In genomic region chr16:66084306-66084705, GRCh38 we compare ENCODE assay signal across 16 cellular contexts.
A peak's percentile ranks its signal among the peaks of the same experiment; 100 is the strongest.
DNase-seq lines count a peak whose midpoint lies in the region; ATAC-seq and TF ChIP-seq lines count a peak whose summit lies in the region.
"Had no signal": no experiment of that assay in that cellular context is flagged by ENCODE, and none has a peak within 500 bp of the region (broad histone marks: within the 10 kb centered on the region; RNA-seq: fewer than 3 reads in every experiment).

No MANE protein-coding gene starts in this region.

- H3K4me1 ChIP-seq in parathyroid adenoma: peaks cover 12% of the 10 kb centered on the region
- H3K4me1 ChIP-seq in left lung: peaks cover 0 to 5% of the 10 kb centered on the region in 2 donors

- peak overlapping the region; percentile 43 for H3K27ac ChIP-seq in parathyroid adenoma
- H3K27ac ChIP-seq in left lung: no peak overlapping the region
- H3K27ac ChIP-seq: 22Rv1; BLaER1 treated with 17β-estradiol and CSF1 and Interleukin-3, amounts not matched to agents 10 nM and 100 nM had no signal

- H3K4me3 ChIP-seq in AG10803 (ENCODE audit: low read length) (no peak overlapping the region), fibroblast of mammary gland (ENCODE audit: control insufficient read depth, low read depth, low read length) (no peak overlapping the region), parathyroid adenoma (ENCODE audit: low read depth, low read length) (no peak overlapping the region), left lung (no peak overlapping the region)
- H3K4me3 ChIP-seq: BLaER1 treated with 17β-estradiol and CSF1 and Interleukin-3, amounts not matched to agents 10 nM and 100 nM had no signal

- H3K9me3 ChIP-seq in parathyroid adenoma (ENCODE audit: control insufficient read depth, low read length) (no peaks in the 10 kb centered on the region), left lung (no peaks in the 10 kb centered on the region)

- H3K4me1 Mint-ChIP-seq in HFFc6 (ENCODE audit: low read depth): peaks cover 23% of the 10 kb centered on the region
- H3K4me1 Mint-ChIP-seq: B cell had no signal

- intact Hi-C loops in left lung (cut with DNase I): no loop called here

- H3K4me2 ChIP-seq in parathyroid adenoma (ENCODE audit: low read length): no peak overlapping the region

- H3K79me2 ChIP-seq in parathyroid adenoma: no peaks in the 10 kb centered on the region

- H3K9me3 Mint-ChIP-seq in HFFc6: no peaks in the 10 kb centered on the region

- ATAC-seq in left lung: no peak
- ATAC-seq: CD8-positive, alpha-beta T cell had no signal

- DNase-seq in AG10803 (ENCODE audit: low read depth) (peak; percentile 67), HFFc6 (peak; percentile 6), fibroblast of mammary gland (ENCODE audit: low read depth) (peak; percentile 25), left lung (no peak), NCI-H446 (lab: John Stamatoyannopoulos, UW) (no peak)
- no peak for DNase-seq in effector CD4-positive, alpha-beta T cell
- DNase-seq: CD8-positive, alpha-beta T cell; DMS 273 treated with DMSO at 0.1 percent for 48 hours; DMS53; DND-41; HCEC 1CT; IMR-90 had no signal

- H3K36me3 ChIP-seq in parathyroid adenoma (ENCODE audit: control insufficient read depth, insufficient read depth, low read length): no peaks in the 10 kb centered on the region
- H3K36me3 ChIP-seq in left lung: no peaks in the 10 kb centered on the region
- H3K36me3 ChIP-seq: BLaER1 treated with 17β-estradiol and CSF1 and Interleukin-3, amounts not matched to agents 10 nM and 100 nM had no signal

- H2AFZ ChIP-seq in parathyroid adenoma: peak overlapping the region; percentile 76

- H3K27me3 ChIP-seq in parathyroid adenoma (ENCODE audit: control insufficient read depth, insufficient read depth, low read length) (no peaks in the 10 kb centered on the region), left lung (no peaks in the 10 kb centered on the region)
- H3K27me3 ChIP-seq: BLaER1 treated with 17β-estradiol and CSF1 and Interleukin-3, amounts not matched to agents 10 nM and 100 nM had no signal

- H3K27ac Mint-ChIP-seq in HFFc6: no peak overlapping the region
- H3K27ac Mint-ChIP-seq: B cell; CD8-positive, alpha-beta T cell had no signal

- no peak overlapping the region for H3K9ac ChIP-seq in parathyroid adenoma
- H3K9ac ChIP-seq: BLaER1 treated with 17β-estradiol and CSF1 and Interleukin-3, amounts not matched to agents 10 nM and 100 nM had no signal

- H3K36me3 Mint-ChIP-seq in HFFc6 (ENCODE audit: low read depth): no peaks in the 10 kb centered on the region
- H3K36me3 Mint-ChIP-seq: CD8-positive, alpha-beta T cell had no signal

- H3K4me3 Mint-ChIP-seq in HFFc6: no peak overlapping the region
- H3K4me3 Mint-ChIP-seq: B cell; CD8-positive, alpha-beta T cell had no signal

- peaks cover 1% of the 10 kb centered on the region for H3K27me3 Mint-ChIP-seq in HFFc6 (ENCODE audit: insufficient read depth)
- H3K27me3 Mint-ChIP-seq: B cell had no signal

- TF ChIP-seq CTCF in AG10803 (conservative IDR thresholded peaks at IDR 0.05; ENCODE audit: low read length) (no peak), HFFc6 (IDR thresholded peaks at IDR 0.05) (no peak), fibroblast of mammary gland (conservative IDR thresholded peaks at IDR 0.05; ENCODE audit: control insufficient read depth, insufficient read depth, low read depth, low read length) (no peak), parathyroid adenoma (IDR thresholded peaks at IDR 0.05) (no peak), left lung (IDR thresholded peaks at IDR 0.05) (no peak)

Comparison
In these comparisons a context has a peak if more than half of its experiments do, and no peak if none do; other contexts are left out.
1. DNase-seq: peak in AG10803 (single experiment), HFFc6 (single experiment) and fibroblast of mammary gland (single experiment); none in left lung (0 of 2), NCI-H446 (0 of 2) and effector CD4-positive, alpha-beta T cell (single experiment).